In genomic region chr1:204130178-204130577, GRCh38 we compare ENCODE assay signal across 13 cellular contexts. TPM values are rescaled to one million over a fixed set of nuclear protein-coding genes. Genes with fewer than 3 reads are reported as not detected.
DNase-seq lines count a peak whose midpoint lies in the region; ATAC-seq, FAIRE-seq and TF ChIP-seq lines count a peak whose summit lies in the region.
"Had no signal": no experiment of that assay in that cellular context is flagged by ENCODE, and none has a peak within 500 bp of the region (broad histone marks: within the 10 kb centered on the region; RNA-seq: fewer than 3 reads in every experiment).

No MANE protein-coding gene starts in this region.

- TF ChIP-seq EP300 in A549 (IDR thresholded peaks at IDR 0.05) = no peak

- no peak overlapping the region for H3K4me3 Mint-ChIP-seq in HFFc6

- peak overlapping the region; percentile 97 for H3K27ac Mint-ChIP-seq in HFFc6

- H3K4me1 ChIP-seq in A549 = peaks cover 31% of the 10 kb centered on the region

- no peaks in the 10 kb centered on the region for H3K9me3 ChIP-seq in A549

- ATAC-seq in A549 (no peak), left lobe of liver (peak; percentile 65), HG03175 (IDR thresholded peaks at IDR 0.05; ENCODE audit: unreplicated experiment) (no peak)

- H3K4me1 Mint-ChIP-seq in HFFc6 (ENCODE audit: low read depth) = peaks cover 50% of the 10 kb centered on the region

- no peak for TF ChIP-seq RAD21 in A549 (conservative IDR thresholded peaks at IDR 0.05 in 1 of 2, IDR thresholded peaks at IDR 0.05 in 1 of 2)

- no peak for FAIRE-seq in A549 (lab: Jason Lieb, UNC)
- FAIRE-seq: G401.6, GM18507 had no signal

- no peak for DNase-seq in A549 (ENCODE audit: low read depth in 1 of 2, low spot score in 1 of 2)
- DNase-seq in HFFc6 = no peak
- peak; percentile 88 for DNase-seq in RPMI8226
- peak; percentile 97 for DNase-seq in left lobe of liver (ENCODE audit: low spot score)
- DNase-seq in ecto neural progenitor cell (ENCODE audit: low spot score) = no peak
- no peak for DNase-seq in SW480 (ENCODE audit: low spot score)
- DNase-seq in foreskin melanocyte = no peak
- DNase-seq: activated T-cell treated with anti-CD3 and anti-CD28 coated beads, Interleukin-2, amount 50 U/mL, for 48 hours; occipital lobe had no signal

- CTCF ChIA-PET in A549 (lab: Yijun Ruan, JAX) = interaction anchor here (1.0 to 32.2 kb wide), 15 partner anchors 9 to 275 kb away, joined by 3 to 757 read pairs (median 10); partner anchors contain the start of genes SNRPE and SOX13

- POLR2A ChIA-PET in A549 (lab: Yijun Ruan, JAX) = interaction anchor here (0.6 to 3.9 kb wide), 2 partner anchors 209 to 258 kb away, joined by 3 to 40 read pairs; no protein-coding TSS in a partner anchor

- peak overlapping the region in 1 of 2 experiments; percentile 78; a peak in 3 of 6 replicates for H3K27ac ChIP-seq in A549

- no peaks in the 10 kb centered on the region for H3K9me3 Mint-ChIP-seq in HFFc6

- peak overlapping the region; percentile 3; the same call in 1 of the 3 replicates for H3K4me2 ChIP-seq in A549

- TF ChIP-seq CTCF in A549 (IDR thresholded peaks at IDR 0.05) (no peak), HFFc6 (IDR thresholded peaks at IDR 0.05) (no peak)

- WGBS in A549 (ENCODE audit: missing lambda C conversion rate) = 64% methylated on average over 3 of the region's 4 CpGs

- no peak overlapping the region for H3K4me3 ChIP-seq in A549
- H3K4me3 ChIP-seq: lung had no signal

- H3K27me3 Mint-ChIP-seq in HFFc6 (ENCODE audit: insufficient read depth) = peaks cover 4% of the 10 kb centered on the region; the same call in 1 of the 2 replicates

- H3K36me3 Mint-ChIP-seq in HFFc6 (ENCODE audit: low read depth) = no peaks in the 10 kb centered on the region

- TF ChIP-seq POLR2A in A549 (IDR thresholded peaks at IDR 0.05; ENCODE audit: low read length) = no peak

TF ChIP-seq in A549, 52 proteins besides CTCF, POLR2A, EP300 and RAD21:
- TF ChIP-seq JUN (IDR thresholded peaks at IDR 0.05) = no peak
- TF ChIP-seq HES2 (IDR thresholded peaks at IDR 0.05) = no peak
- no peak for TF ChIP-seq CBX2 (IDR thresholded peaks at IDR 0.05; ENCODE audit: borderline replicate concordance, low read depth)

RNA-seq across cellular contexts. Expression of gene ETNK2, which starts 21.7 kb away (rescaled TPM):
- polyA plus RNA-seq in A549 (2011; rRNA removed) (5.1 and 5.2 TPM in 2 replicates), A549 (2017; fragmentation: RNase III; extraction: RNeasy Plus Mini Kit Qiagen cat#74134 plus additional on column Dnase treatment) (2.3 to 3.5 TPM (median 3.4 TPM) in 3 replicates)
- 2.7 and 4.5 TPM in 2 replicates for polyA plus RNA-seq in A549 (2012; cell fraction: cytosol; rRNA removed)
- polyA plus RNA-seq in A549 (2012; cell fraction: nucleus; rRNA removed) = 2.1 and 3.5 TPM in 2 replicates
- 5.1 and 6.7 TPM in 2 replicates for polyA minus RNA-seq in A549 (2011; rRNA and poly(A)+ RNA removed)
- total RNA-seq in HFFc6 (2021; fragmentation: NEBNext Ultra II Directional; extraction: Animal tissue kit (Norgen Biotek cat#: 25700)) = 1 to 10 TPM; 3.1 to 6.3 (median 3.9) TPM
- total RNA-seq in left lobe of liver = 213 TPM

RNA-seq across cellular contexts. Expression of gene REN, which starts 36.0 kb away (rescaled TPM):
- polyA plus RNA-seq in A549 (2011; rRNA removed) (not detected in 2 replicates), A549 (2017; fragmentation: RNase III; extraction: RNeasy Plus Mini Kit Qiagen cat#74134 plus additional on column Dnase treatment) (not detected in 3 replicates)
- not detected in 2 replicates for polyA plus RNA-seq in A549 (2012; cell fraction: cytosol; rRNA removed)
- not detected in 2 replicates for polyA plus RNA-seq in A549 (2012; cell fraction: nucleus; rRNA removed)
- polyA minus RNA-seq in A549 (2011; rRNA and poly(A)+ RNA removed) = not detected in 2 replicates
- under 1 TPM in 5 of 6 experiments, not detected in 1; 0.17 to 0.39 (median 0.34) TPM for total RNA-seq in HFFc6 (2021; fragmentation: NEBNext Ultra II Directional; extraction: Animal tissue kit (Norgen Biotek cat#: 25700))
- total RNA-seq in left lobe of liver = 0.20 TPM
- total RNA-seq: occipital lobe had no signal

RNA-seq across cellular contexts. Expression of gene SOX13, which starts 57.3 kb away (rescaled TPM):
- 9.8 TPM in 2 replicates for polyA plus RNA-seq in A549 (2011; rRNA removed)
- 12.0 and 16.0 TPM in 2 replicates for polyA plus RNA-seq in A549 (2012; cell fraction: cytosol; rRNA removed)
- polyA plus RNA-seq in A549 (2012; cell fraction: nucleus; rRNA removed) = 39.1 and 39.4 TPM in 2 replicates
- polyA plus RNA-seq in A549 (2017; fragmentation: RNase III; extraction: RNeasy Plus Mini Kit Qiagen cat#74134 plus additional on column Dnase treatment) = 6.8 to 7.3 TPM (median 7.0 TPM) in 3 replicates
- 15.7 and 17.6 TPM in 2 replicates for polyA minus RNA-seq in A549 (2011; rRNA and poly(A)+ RNA removed)
- 10 to 100 TPM in 5 of 6 experiments, 1 to 10 TPM in 1; 9.9 to 13.5 (median 11.1) TPM for total RNA-seq in HFFc6 (2021; fragmentation: NEBNext Ultra II Directional; extraction: Animal tissue kit (Norgen Biotek cat#: 25700))
- 33.8 TPM for total RNA-seq in left lobe of liver

Comparison
In these comparisons a context has a peak if more than half of its experiments do, and no peak if none do; other contexts are left out.
1. DNase-seq: peak in RPMI8226 (single experiment) and left lobe of liver (single experiment); none in A549 (0 of 2), HFFc6 (single experiment), ecto neural progenitor cell (single experiment), SW480 (single experiment) and foreskin melanocyte (single experiment).
2. RNA of gene ETNK2, which starts 21.7 kb away (total RNA-seq): 213 TPM in left lobe of liver (single experiment); 3.1 to 6.3 TPM in HFFc6; every median in the first group is over 10 times any median in the second.